ENCODE assay signal across 15 cellular contexts in the genomic region with DNA sequence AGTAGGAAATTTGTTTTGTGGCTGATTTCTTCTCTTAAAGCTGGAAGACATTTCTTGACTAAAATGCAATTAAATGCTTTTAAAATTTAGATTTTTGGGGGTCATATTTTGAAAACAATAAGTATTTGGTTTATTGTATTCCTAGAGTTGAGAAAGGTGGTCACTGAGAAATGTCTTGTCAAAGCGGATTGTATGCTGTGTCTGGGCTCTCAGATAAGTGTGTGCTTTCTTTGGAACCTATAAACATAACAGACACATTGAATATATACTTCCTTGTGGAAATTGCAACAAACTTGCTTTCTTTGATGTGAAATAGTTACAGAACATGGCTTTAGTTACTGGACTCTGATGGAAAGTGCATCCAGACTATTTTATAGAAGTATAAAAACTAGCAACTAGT.
A peak's percentile ranks its signal among the peaks of the same experiment; 100 is the strongest.
DNase-seq lines count a peak whose midpoint lies in the region; ATAC-seq and TF ChIP-seq lines count a peak whose summit lies in the region.
"Had no signal": no experiment of that assay in that cellular context is flagged by ENCODE, and none has a peak within 500 bp of the region (broad histone marks: within the 10 kb centered on the region; RNA-seq: fewer than 3 reads in every experiment).

No MANE protein-coding gene starts in this region.

- H3K4me1 ChIP-seq in GM23338 (ENCODE audit: insufficient read depth) (peaks cover 78% of the 10 kb centered on the region), hepatocyte (ENCODE audit: insufficient read depth) (peaks cover 35% of the 10 kb centered on the region), SJCRH30 (peaks cover 5% of the 10 kb centered on the region)

- H3K27me3 ChIP-seq in GM23338 (ENCODE audit: insufficient read depth) = peaks cover 11% of the 10 kb centered on the region
- H3K27me3 ChIP-seq in hepatocyte = no peaks in the 10 kb centered on the region
- no peaks in the 10 kb centered on the region for H3K27me3 ChIP-seq in SJCRH30
- H3K27me3 ChIP-seq: heart right ventricle had no signal

- H3K36me3 ChIP-seq in GM23338 (ENCODE audit: insufficient read depth) (no peaks in the 10 kb centered on the region), hepatocyte (replicated peaks; ENCODE audit: insufficient read depth, low read depth) (no peaks in the 10 kb centered on the region), SJCRH30 (no peaks in the 10 kb centered on the region)
- H3K36me3 ChIP-seq: heart right ventricle had no signal

- H3K4me1 Mint-ChIP-seq in GM23338 (peaks cover 81% of the 10 kb centered on the region), WTC11 (peaks cover 83% of the 10 kb centered on the region)
- peaks cover 62% of the 10 kb centered on the region for H3K4me1 Mint-ChIP-seq in stimulated activated effector memory CD8-positive, alpha-beta T cell treated with anti-CD3 and anti-CD28 coated beads, Interleukin-12 subunit alpha, Interleukin-12 subunit beta, amount 100 ng/mL, for 72 hours

- peaks cover 10% of the 10 kb centered on the region for H3K27me3 Mint-ChIP-seq in GM23338 (ENCODE audit: insufficient read depth, low read depth, poor library complexity)
- H3K27me3 Mint-ChIP-seq in WTC11 (ENCODE audit: low read depth) = no peaks in the 10 kb centered on the region

- H3K27ac Mint-ChIP-seq in GM23338 (no peak overlapping the region), WTC11 (peak overlapping the region; percentile 95)
- H3K27ac Mint-ChIP-seq in stimulated activated effector memory CD8-positive, alpha-beta T cell treated with anti-CD3 and anti-CD28 coated beads, Interleukin-12 subunit alpha, Interleukin-12 subunit beta, amount 100 ng/mL, for 72 hours = no peak overlapping the region

- H3K9me3 ChIP-seq in hepatocyte (ENCODE audit: low read depth) = no peaks in the 10 kb centered on the region
- H3K9me3 ChIP-seq in SJCRH30 (replicated peaks) = no peaks in the 10 kb centered on the region
- H3K9me3 ChIP-seq: heart right ventricle, mucosa of descending colon had no signal

- H3K9me2 ChIP-seq in GM23338 (ENCODE audit: insufficient read depth) (no peaks in the 10 kb centered on the region), hepatocyte (replicated peaks; ENCODE audit: insufficient read depth) (no peaks in the 10 kb centered on the region)

- WGBS in hepatocyte (ENCODE audit: low lambda C conversion rate, missing lambda C conversion rate) = 61% methylated on average over 1 of the region's 1 CpG

- POLR2A ChIA-PET in WTC11 (lab: Charles Lee) = interaction anchor here (1.0 to 1.4 kb wide), 2 partner anchors 56 to 75 kb away, joined by 3 to 5 read pairs; no protein-coding TSS in a partner anchor

- H4K20me1 ChIP-seq in GM23338 (replicated peaks; ENCODE audit: insufficient read depth) (peaks cover 15% of the 10 kb centered on the region), hepatocyte (ENCODE audit: insufficient read depth, poor library complexity, severe bottlenecking) (peaks cover 3% of the 10 kb centered on the region)

- DNase-seq in GM23338 (ENCODE audit: low spot score) (no peak), WTC11 (ENCODE audit: low spot score) (no peak), hepatocyte (ENCODE audit: low spot score) (no peak), SJCRH30 (no peak), hypothalamus (lab: John Stamatoyannopoulos, UW) (no peak), NCI-H226 (no peak)
- no peak for DNase-seq in stimulated activated effector memory CD8-positive, alpha-beta T cell treated with anti-CD3 and anti-CD28 coated beads, Interleukin-12 subunit alpha, Interleukin-12 subunit beta, amount 100 ng/mL, for 72 hours (ENCODE audit: low spot score in 2 of 2)
- DNase-seq: activated CD4-positive, alpha-beta T cell treated with anti-CD3 and anti-CD28 coated beads, Interleukin-2, amount 50 U/mL, for 48 hours; amniotic stem cell; heart right ventricle; NCI-H187 treated with DMSO at 0.1 percent for 48 hours; NCI-H524; posterior cingulate gyrus; substantia nigra had no signal

- H3K36me3 Mint-ChIP-seq in GM23338 (ENCODE audit: low read depth) (no peaks in the 10 kb centered on the region), WTC11 (no peaks in the 10 kb centered on the region)
- peaks cover 29% of the 10 kb centered on the region for H3K36me3 Mint-ChIP-seq in stimulated activated effector memory CD8-positive, alpha-beta T cell treated with anti-CD3 and anti-CD28 coated beads, Interleukin-12 subunit alpha, Interleukin-12 subunit beta, amount 100 ng/mL, for 72 hours

- H3K4me2 ChIP-seq in GM23338 = peak overlapping the region; percentile 85; the same call in 1 of the 2 replicates
- H3K4me2 ChIP-seq in hepatocyte = peak overlapping the region; percentile 78

- no peak for ATAC-seq in GM23338
- ATAC-seq in WTC11 = no peak
- ATAC-seq in stimulated activated effector memory CD8-positive, alpha-beta T cell treated with anti-CD3 and anti-CD28 coated beads, Interleukin-12 subunit alpha, Interleukin-12 subunit beta, amount 100 ng/mL, for 72 hours = no peak
- ATAC-seq: heart right ventricle, mucosa of descending colon had no signal

- H3F3A ChIP-seq in GM23338 (replicated peaks; ENCODE audit: low read depth) = 0 out of 2 replicates have a peak, but pooled peaks cover 10% of the 10 kb centered on the region

- no peak overlapping the region for H2AFZ ChIP-seq in GM23338
- H2AFZ ChIP-seq in hepatocyte = no peak overlapping the region

- CTCF ChIA-PET in WTC11 (lab: Charles Lee) = interaction anchor here (0.6 to 2.1 kb wide), 7 partner anchors 29 to 96 kb away, joined by 3 to 8 read pairs (median 5); partner anchors contain the start of gene AFF1

- H3K4me3 ChIP-seq in GM23338 = no peak overlapping the region
- no peak overlapping the region for H3K4me3 ChIP-seq in hepatocyte
- no peak overlapping the region for H3K4me3 ChIP-seq in SJCRH30
- H3K4me3 ChIP-seq: mucosa of descending colon had no signal

- TF ChIP-seq CTCF in GM23338 (conservative IDR thresholded peaks at IDR 0.05; ENCODE audit: low read depth in 2 of 2) = no peak
- no peak for TF ChIP-seq CTCF in WTC11 (IDR thresholded peaks at IDR 0.05)
- TF ChIP-seq CTCF in hepatocyte (IDR thresholded peaks at IDR 0.05; ENCODE audit: poor library complexity) = no peak

- H3K4me3 Mint-ChIP-seq in GM23338 (no peak overlapping the region), WTC11 (0 out of 2 replicates have a peak overlapping the region, but pooled peaks have one; percentile 54)
- peak overlapping the region; percentile 91 for H3K4me3 Mint-ChIP-seq in stimulated activated effector memory CD8-positive, alpha-beta T cell treated with anti-CD3 and anti-CD28 coated beads, Interleukin-12 subunit alpha, Interleukin-12 subunit beta, amount 100 ng/mL, for 72 hours

- H3K9me3 Mint-ChIP-seq in GM23338 (no peaks in the 10 kb centered on the region), WTC11 (no peaks in the 10 kb centered on the region)
- H3K9me3 Mint-ChIP-seq in stimulated activated effector memory CD8-positive, alpha-beta T cell treated with anti-CD3 and anti-CD28 coated beads, Interleukin-12 subunit alpha, Interleukin-12 subunit beta, amount 100 ng/mL, for 72 hours = no peaks in the 10 kb centered on the region

- H3K27ac ChIP-seq in GM23338 (ENCODE audit: low read depth) = peak overlapping the region; percentile 39; the same call in 1 of the 2 replicates
- peak overlapping the region; percentile 100 for H3K27ac ChIP-seq in hepatocyte
- H3K27ac ChIP-seq in SJCRH30 = no peak overlapping the region

- H3K79me2 ChIP-seq in GM23338 (replicated peaks; ENCODE audit: insufficient read depth) (peaks cover 78% of the 10 kb centered on the region), hepatocyte (peaks cover 63% of the 10 kb centered on the region)

TF ChIP-seq in GM23338, 12 proteins besides CTCF, POLR2A, EP300 and RAD21 (continues in another document):
- TF ChIP-seq JUNB (IDR thresholded peaks at IDR 0.05; ENCODE audit: unreplicated experiment) = no peak
- no peak for TF ChIP-seq EZH2 (IDR thresholded peaks at IDR 0.05; ENCODE audit: low read depth, unreplicated experiment)
- TF ChIP-seq POLR2AphosphoS5 (IDR thresholded peaks at IDR 0.05; ENCODE audit: low read depth) = no peak
- TF ChIP-seq STAT1 (IDR thresholded peaks at IDR 0.05; ENCODE audit: unreplicated experiment) = no peak
- no peak for TF ChIP-seq EZH2phosphoT487 (IDR thresholded peaks at IDR 0.05; ENCODE audit: unreplicated experiment)
- no peak for TF ChIP-seq ZNF331 (CRISPR knock-in tag; IDR thresholded peaks at IDR 0.05; ENCODE audit: low read depth)
- TF ChIP-seq NANOG (IDR thresholded peaks at IDR 0.05; ENCODE audit: borderline replicate concordance) = no peak
- TF ChIP-seq, protein P1, sequence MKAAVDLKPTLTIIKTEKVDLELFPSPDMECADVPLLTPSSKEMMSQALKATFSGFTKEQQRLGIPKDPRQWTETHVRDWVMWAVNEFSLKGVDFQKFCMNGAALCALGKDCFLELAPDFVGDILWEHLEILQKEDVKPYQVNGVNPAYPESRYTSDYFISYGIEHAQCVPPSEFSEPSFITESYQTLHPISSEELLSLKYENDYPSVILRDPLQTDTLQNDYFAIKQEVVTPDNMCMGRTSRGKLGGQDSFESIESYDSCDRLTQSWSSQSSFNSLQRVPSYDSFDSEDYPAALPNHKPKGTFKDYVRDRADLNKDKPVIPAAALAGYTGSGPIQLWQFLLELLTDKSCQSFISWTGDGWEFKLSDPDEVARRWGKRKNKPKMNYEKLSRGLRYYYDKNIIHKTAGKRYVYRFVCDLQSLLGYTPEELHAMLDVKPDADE (IDR thresholded peaks at IDR 0.05) = no peak
- no peak for TF ChIP-seq ZNF114 (CRISPR knock-in tag; IDR thresholded peaks at IDR 0.05)

TF ChIP-seq in WTC11, 78 proteins besides CTCF, POLR2A, EP300 and RAD21 (continues in another document):
- TF ChIP-seq FOXJ3 (CRISPR knock-in tag; IDR thresholded peaks at IDR 0.05; ENCODE audit: borderline replicate concordance) (no peak), E2F4 (CRISPR knock-in tag; IDR thresholded peaks at IDR 0.05; ENCODE audit: borderline replicate concordance, low read depth) (no peak), CREB1 (CRISPR knock-in tag; IDR thresholded peaks at IDR 0.05) (no peak), CREM (CRISPR knock-in tag; IDR thresholded peaks at IDR 0.05) (no peak), IRF2 (CRISPR knock-in tag; IDR thresholded peaks at IDR 0.05; ENCODE audit: borderline replicate concordance, low read depth) (no peak)
